ENCODE assay signal across 13 cellular contexts in the genomic region with DNA sequence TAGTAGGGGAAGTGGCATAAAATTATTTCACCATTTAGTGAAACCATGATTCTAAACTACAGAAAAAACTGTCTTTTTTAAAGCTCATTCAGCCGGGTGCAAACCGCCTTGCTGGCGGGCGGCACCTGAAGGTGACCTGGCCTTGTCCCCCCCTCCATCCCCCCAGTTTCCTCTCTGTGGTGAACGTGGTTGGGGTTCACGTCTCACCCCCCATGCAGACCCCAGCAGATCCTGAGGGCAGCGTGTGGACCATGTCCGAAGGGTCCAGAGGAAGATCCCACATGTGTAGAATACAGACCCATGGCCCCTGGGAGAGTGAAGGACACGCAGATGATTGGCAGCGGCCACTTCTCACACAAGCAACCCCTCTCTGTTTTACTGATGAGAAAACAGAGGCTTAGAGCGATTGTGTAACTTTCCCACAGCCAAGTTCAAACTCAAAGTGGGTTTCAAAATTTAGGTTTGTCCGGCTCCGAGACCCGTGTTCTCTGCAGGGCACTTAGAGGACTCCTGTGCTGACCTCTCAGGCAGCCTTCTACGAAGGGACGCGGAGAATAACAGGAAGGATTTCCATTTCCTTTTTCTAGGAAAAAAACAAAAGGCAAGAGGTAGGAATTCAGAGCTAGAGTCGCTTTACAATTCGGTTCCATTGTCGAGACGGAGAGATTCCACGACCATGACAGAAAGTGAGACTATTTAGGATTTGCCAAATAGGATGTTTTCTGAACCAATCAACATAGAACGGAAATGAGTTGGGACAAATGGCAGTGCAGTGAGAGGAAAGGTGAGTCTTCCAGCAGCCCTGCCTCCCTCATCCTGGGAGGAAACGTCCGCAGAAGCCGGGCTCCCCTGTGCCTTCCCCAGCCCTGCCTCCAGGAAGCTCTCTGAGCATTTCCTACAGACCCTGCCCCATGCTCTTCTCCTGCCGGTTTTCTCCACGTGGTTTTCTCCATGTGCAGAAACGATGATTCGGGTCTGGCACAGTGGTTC.
A peak's percentile ranks its signal among the peaks of the same experiment; 100 is the strongest.
DNase-seq lines count a peak whose midpoint lies in the region; ATAC-seq and TF ChIP-seq lines count a peak whose summit lies in the region.
"Had no signal": no experiment of that assay in that cellular context is flagged by ENCODE, and none has a peak within 500 bp of the region (broad histone marks: within the 10 kb centered on the region; RNA-seq: fewer than 3 reads in every experiment).

No MANE protein-coding gene starts in this region.

- H4K5ac ChIP-seq in H9 (ENCODE audit: insufficient read length, low read depth, low read length): no peak overlapping the region

- H3K4me1 ChIP-seq in liver (ENCODE audit: control insufficient read depth in 4 of 4, insufficient read depth in 4 of 4, low read length in 3 of 4): peaks cover 0 to 3% (median 0%) of the 10 kb centered on the region in 4 donors
- H3K4me1 ChIP-seq in stomach: peaks cover 0 to 9% (median 3%) of the 10 kb centered on the region in 4 donors
- H3K4me1 ChIP-seq in H9 (ENCODE audit: insufficient read depth, low read length): no peaks in the 10 kb centered on the region

- H3K36me3 ChIP-seq in liver (ENCODE audit: control insufficient read depth in 4 of 4, insufficient read depth in 3 of 4, low read depth in 1 of 4, low read length in 3 of 4) (no peaks in the 10 kb centered on the region), stomach (no peaks in the 10 kb centered on the region)

- DNase-seq in activated CD4-positive, alpha-beta T cell treated with anti-CD3 and anti-CD28 coated beads for 36 hours: no peak
- no peak for DNase-seq in activated CD4-positive, alpha-beta T cell treated with anti-CD3 and anti-CD28 coated beads, Interleukin-2, amount 50 U/mL, for 1 hour
- DNase-seq in stomach (no peak), H9 (no peak), HK-2 (ENCODE audit: unreplicated experiment) (no peak)
- DNase-seq: amniotic stem cell, NCI-H2029 treated with DMSO at 0.1 percent for 48 hours, NCI-H774 had no signal

- H3K9me3 Mint-ChIP-seq in activated CD4-positive, alpha-beta T cell treated with anti-CD3 and anti-CD28 coated beads for 36 hours (ENCODE audit: low read depth): no peaks in the 10 kb centered on the region
- H3K9me3 Mint-ChIP-seq in H9: no peaks in the 10 kb centered on the region; a peak in 2 of 5 replicates
- H3K9me3 Mint-ChIP-seq: immature natural killer cell, naive B cell had no signal

- intact Hi-C loops in activated CD4-positive, alpha-beta T cell treated with anti-CD3 and anti-CD28 coated beads for 36 hours (cut with DNase I, micrococcal nuclease): loop anchor here (1.0 to 5.0 kb wide), 5 partner anchors 541 to 1527 kb away; no protein-coding TSS in a partner anchor
- intact Hi-C loops in stomach (cut with DNase I; ENCODE audit: low total_unique reads): loop anchor here (10.0 kb wide), 2 partner anchors 535 to 1525 kb away; no protein-coding TSS in a partner anchor

- H2BK12ac ChIP-seq in H9 (ENCODE audit: insufficient read length, low read depth, low read length): no peak overlapping the region

- H3K27ac Mint-ChIP-seq in activated CD4-positive, alpha-beta T cell treated with anti-CD3 and anti-CD28 coated beads for 36 hours: no peak overlapping the region
- no peak overlapping the region; a peak in 1 of 7 replicates for H3K27ac Mint-ChIP-seq in H9

- H3K4ac ChIP-seq in H9 (ENCODE audit: low read depth, low read length): no peak overlapping the region

- no peaks in the 10 kb centered on the region for H3K36me3 Mint-ChIP-seq in activated CD4-positive, alpha-beta T cell treated with anti-CD3 and anti-CD28 coated beads for 36 hours (ENCODE audit: low read depth)
- H3K36me3 Mint-ChIP-seq in H9 (ENCODE audit: insufficient read depth in 1 of 3, low read depth in 3 of 3): no peaks in the 10 kb centered on the region
- H3K36me3 Mint-ChIP-seq: immature natural killer cell, naive B cell had no signal

- 63% methylated on average over 30 of the region's 30 CpGs for WGBS in liver
- WGBS in stomach, 5 donors: 67 to 78% (median 73%) methylated on average over 30 of the region's 30 CpGs
- WGBS in H9 (ENCODE audit: extremely low coverage, insufficient read length, low lambda C conversion rate): no CpG with 5 or more reads among the region's 30 CpGs

- H3K4me3 ChIP-seq in liver (ENCODE audit: low read depth in 1 of 3, low read length in 3 of 3) (no peak overlapping the region), stomach (no peak overlapping the region)

- peaks cover 20% of the 10 kb centered on the region for H3K27me3 Mint-ChIP-seq in activated CD4-positive, alpha-beta T cell treated with anti-CD3 and anti-CD28 coated beads for 36 hours
- peaks cover 10% of the 10 kb centered on the region for H3K27me3 Mint-ChIP-seq in H9 (ENCODE audit: low read depth)

- no peaks in the 10 kb centered on the region for H3K79me2 ChIP-seq in H9 (ENCODE audit: insufficient read depth, low read length)

- no peaks in the 10 kb centered on the region for H3K23me2 ChIP-seq in H9 (ENCODE audit: insufficient read length, low read depth, low read length, poor library complexity, severe bottlenecking)

- H3K18ac ChIP-seq in H9 (ENCODE audit: insufficient read length, low read depth, low read length): no peak overlapping the region

- no peak overlapping the region for H4K91ac ChIP-seq in H9 (ENCODE audit: insufficient read length, low read depth, low read length)

- no peak overlapping the region for H3K14ac ChIP-seq in H9 (ENCODE audit: insufficient read depth, low read length)

- no peak overlapping the region for H3T11ph ChIP-seq in H9 (ENCODE audit: low read length)

- no peaks in the 10 kb centered on the region for H3K79me1 ChIP-seq in H9 (ENCODE audit: insufficient read depth, low read depth, low read length, poor library complexity, severe bottlenecking)

- peaks cover 2% of the 10 kb centered on the region for H3K4me1 Mint-ChIP-seq in activated CD4-positive, alpha-beta T cell treated with anti-CD3 and anti-CD28 coated beads for 36 hours
- peaks cover 9 to 12% of the 10 kb centered on the region in 2 experiments for H3K4me1 Mint-ChIP-seq in H9

- H3K27ac ChIP-seq in VCaP: no peak overlapping the region
- H3K27ac ChIP-seq in liver (ENCODE audit: low read depth in 1 of 2, low read length in 2 of 2): peak overlapping the region; percentile 16 to 71
- peak overlapping the region in 4 of 5 donors; percentile 7 to 58 (median 42) for H3K27ac ChIP-seq in stomach
- no peak overlapping the region for H3K27ac ChIP-seq in H9 (ENCODE audit: insufficient read length, low read depth, low read length)

- no peak overlapping the region for H2BK15ac ChIP-seq in H9 (ENCODE audit: low read depth, low read length)

- no peak overlapping the region for H3K4me3 Mint-ChIP-seq in activated CD4-positive, alpha-beta T cell treated with anti-CD3 and anti-CD28 coated beads for 36 hours
- no peak overlapping the region for H3K4me3 Mint-ChIP-seq in H9
- H3K4me3 Mint-ChIP-seq: naive B cell had no signal

- TF ChIP-seq POLR2A in stomach (IDR thresholded peaks at IDR 0.05): no peak

- no peak overlapping the region for H3K4me2 ChIP-seq in H9 (ENCODE audit: insufficient read depth, insufficient read length, low read length)

- no peak overlapping the region for H4K8ac ChIP-seq in H9 (replicated peaks; ENCODE audit: insufficient read length, low read depth, low read length)

- H3K9me3 ChIP-seq in liver (ENCODE audit: control insufficient read depth in 4 of 4, low read length in 3 of 4) (no peaks in the 10 kb centered on the region), stomach (no peaks in the 10 kb centered on the region), H9 (ENCODE audit: control insufficient read depth, low read depth, low read length) (no peaks in the 10 kb centered on the region)

- no peak overlapping the region for H2BK120ac ChIP-seq in H9 (ENCODE audit: low read depth, low read length, poor library complexity, severe bottlenecking)

- TF ChIP-seq RAD21 in liver (IDR thresholded peaks at IDR 0.05): peak in 1 of 2 donors; percentile 1

- TF ChIP-seq CTCF in VCaP (conservative IDR thresholded peaks at IDR 0.05) (peak; percentile 27; the same call in 1 of the 2 replicates), liver (IDR thresholded peaks at IDR 0.05; ENCODE audit: low read depth, low read length, missing input control) (no peak), stomach (IDR thresholded peaks at IDR 0.05) (no peak), H9 (conservative IDR thresholded peaks at IDR 0.05) (no peak; the same call in 2 of the 3 replicates)

- no peak overlapping the region for H3K56ac ChIP-seq in H9 (ENCODE audit: insufficient read length, low read depth, low read length)

- TF ChIP-seq EP300 in stomach (IDR thresholded peaks at IDR 0.05): no peak

- H3K27me3 ChIP-seq in liver (ENCODE audit: control insufficient read depth in 4 of 4, insufficient read depth in 4 of 4, low read length in 3 of 4) (peaks cover 0 to 5% (median 0%) of the 10 kb centered on the region in 4 donors), stomach (peaks cover 0 to 3% (median 0%) of the 10 kb centered on the region in 3 donors), H9 (ENCODE audit: insufficient read depth, low read length) (no peaks in the 10 kb centered on the region)

- POLR2A ChIA-PET in activated CD4-positive, alpha-beta T cell treated with anti-CD3 and anti-CD28 coated beads for 36 hours (lab: Charles Lee): no interaction called here

- CTCF ChIA-PET in activated CD4-positive, alpha-beta T cell treated with anti-CD3 and anti-CD28 coated beads for 36 hours (lab: Charles Lee): interaction anchor here (0.7 to 2.2 kb wide), 11 partner anchors 10 to 1418 kb away, joined by 3 to 8 read pairs (median 4); no protein-coding TSS in a partner anchor

- ATAC-seq in activated CD4-positive, alpha-beta T cell treated with anti-CD3 and anti-CD28 coated beads for 36 hours: peak; percentile 16
- ATAC-seq in HG02763 (IDR thresholded peaks at IDR 0.05; ENCODE audit: unreplicated experiment): no peak

- no peak overlapping the region for H3K23ac ChIP-seq in H9 (ENCODE audit: insufficient read length, low read depth, low read length)

- no peaks in the 10 kb centered on the region for H4K20me1 ChIP-seq in H9 (ENCODE audit: control insufficient read depth, insufficient read depth, insufficient read length)

- no peak overlapping the region for H3K9ac ChIP-seq in liver (ENCODE audit: low read depth in 1 of 2, low read length in 2 of 2)
- no peak overlapping the region for H3K9ac ChIP-seq in H9 (ENCODE audit: extremely low read depth, insufficient read length, low read length)

- no peak overlapping the region for H2BK5ac ChIP-seq in H9 (ENCODE audit: insufficient read length, low read length)

- H2BK20ac ChIP-seq in H9 (ENCODE audit: low read depth, low read length, poor library complexity, severe bottlenecking): no peak overlapping the region

- H2AFZ ChIP-seq in H9 (ENCODE audit: low read length): no peak overlapping the region

- no peak overlapping the region for H2AK5ac ChIP-seq in H9 (ENCODE audit: insufficient read length, low read length)

TF ChIP-seq in liver, 16 proteins besides CTCF, POLR2A, EP300 and RAD21:
- TF ChIP-seq NR2F2 (IDR thresholded peaks at IDR 0.05): peak; percentile 74
- no peak for TF ChIP-seq RXRA (IDR thresholded peaks at IDR 0.05)
- TF ChIP-seq JUND (IDR thresholded peaks at IDR 0.05): no peak

Comparison
In these comparisons a context has a peak if more than half of its experiments do, and no peak if none do; other contexts are left out.
1. H3K27ac ChIP-seq: peak in liver (2 of 2) and stomach (4 of 5); none in VCaP (single experiment) and H9 (single experiment).